8 cellular contexts compared by ENCODE assay signal in genomic region chr1:214123061-214123784, GRCh38.
DNase-seq lines count a peak whose midpoint lies in the region; ATAC-seq, FAIRE-seq and TF ChIP-seq lines count a peak whose summit lies in the region.

No MANE protein-coding gene starts in this region.

- TF ChIP-seq POLR2A in body of pancreas (IDR thresholded peaks at IDR 0.05), result no peak

- WGBS in body of pancreas, 2 donors, result 2 to 6% methylated on average over 7 of the region's 7 CpGs

- H3K4me1 ChIP-seq in body of pancreas, result peaks cover 19% of the 10 kb centered on the region

- peak overlapping the region in 3 of 4 donors; percentile 55 to 80 (median 78) for H3K27ac ChIP-seq in body of pancreas

- no peaks in the 10 kb centered on the region for H3K36me3 ChIP-seq in body of pancreas (replicated peaks in 1 of 2; ENCODE audit: insufficient read depth in 1 of 2, low read depth in 2 of 2)

- no peak overlapping the region for H3K4me3 ChIP-seq in body of pancreas

- H3K9me3 ChIP-seq in body of pancreas, result no peaks in the 10 kb centered on the region

- no peaks in the 10 kb centered on the region for H3K27me3 ChIP-seq in body of pancreas

- FAIRE-seq in GM19239 (lab: Jason Lieb, UNC), result peak; percentile 87
- FAIRE-seq in HTR-8/SVneo (lab: Jason Lieb, UNC), result no peak

- TF ChIP-seq CTCF in body of pancreas (IDR thresholded peaks at IDR 0.05), result peak; percentile 36 to 88 (median 86)

- DNase-seq in COLO668 (lab: John Stamatoyannopoulos, UW; ENCODE audit: unreplicated experiment) (peak; percentile 74), GM19239 (ENCODE audit: insufficient read length, low spot score) (peak; percentile 18), HTR-8/SVneo (ENCODE audit: insufficient read length, low spot score) (peak; percentile 59), NCI-H748 treated with DMSO at 0.1 percent for 48 hours (lab: John Stamatoyannopoulos, UW) (peak; percentile 57), body of pancreas (peak; percentile 71 to 88 (median 80)), iPS DF 4.7 (ENCODE audit: extremely low read depth, low spot score) (peak; percentile 72), smooth muscle cell of the brain vasculature (ENCODE audit: low read depth, low spot score) (peak; percentile 24)
- no peak for DNase-seq in effector CD4-positive, alpha-beta T cell

- ATAC-seq in body of pancreas, result peak; percentile 87

- intact Hi-C loops in body of pancreas (cut with DNase I), result loop anchor here (10.0 kb wide), 2 partner anchors 748 to 868 kb away; no protein-coding TSS in a partner anchor
